11 cellular contexts compared by ENCODE assay signal in the genomic region with DNA sequence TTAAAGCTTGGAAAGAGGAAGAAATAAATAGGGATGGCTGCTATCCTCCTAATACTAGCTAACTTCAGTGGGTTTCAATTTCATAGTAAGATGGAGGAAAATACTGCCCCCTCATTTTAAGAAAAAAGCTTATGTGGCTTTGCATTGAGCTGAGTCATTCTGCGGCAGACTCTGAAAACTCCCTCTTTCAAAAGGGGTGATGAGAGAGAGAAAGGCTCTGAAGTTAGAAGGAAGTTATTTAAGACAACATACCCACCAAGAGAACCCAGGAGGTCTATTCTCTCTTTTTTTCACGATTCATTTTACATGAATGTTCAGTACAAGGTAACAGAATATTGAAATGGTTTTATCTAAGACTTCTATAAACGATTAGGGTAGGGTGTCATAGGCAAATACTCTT. TPM values are rescaled to one million over a fixed set of nuclear protein-coding genes. Genes with fewer than 3 reads are reported as not detected.
DNase-seq lines count a peak whose midpoint lies in the region; ATAC-seq lines count a peak whose summit lies in the region.
"Had no signal": no experiment of that assay in that cellular context is flagged by ENCODE, and none has a peak within 500 bp of the region (broad histone marks: within the 10 kb centered on the region; RNA-seq: fewer than 3 reads in every experiment).

No MANE protein-coding gene starts in this region.

- H3K27me3 Mint-ChIP-seq in activated naive CD8-positive, alpha-beta T cell: peaks cover 63% of the 10 kb centered on the region
- peaks cover 89% of the 10 kb centered on the region for H3K27me3 Mint-ChIP-seq in activated naive CD8-positive, alpha-beta T cell treated with anti-CD3 and anti-CD28 coated beads for 36 hours
- H3K27me3 Mint-ChIP-seq in stimulated activated naive CD8-positive, alpha-beta T cell treated with anti-CD3 and anti-CD28 coated beads, Interleukin-15, amount 100 ng/mL, for 72 hours: peaks cover 88% of the 10 kb centered on the region

- no peak overlapping the region for H3K27ac Mint-ChIP-seq in activated naive CD8-positive, alpha-beta T cell
- no peak overlapping the region for H3K27ac Mint-ChIP-seq in activated naive CD8-positive, alpha-beta T cell treated with anti-CD3 and anti-CD28 coated beads for 36 hours
- H3K27ac Mint-ChIP-seq in stimulated activated naive CD8-positive, alpha-beta T cell treated with anti-CD3 and anti-CD28 coated beads, Interleukin-15, amount 100 ng/mL, for 72 hours: peak overlapping the region in 1 of 2 donors; percentile 52
- H3K27ac Mint-ChIP-seq: B cell had no signal

- no peak for DNase-seq in activated naive CD8-positive, alpha-beta T cell treated with anti-CD3 and anti-CD28 coated beads for 36 hours
- peak; percentile 70 for DNase-seq in KBM-7
- DNase-seq in stimulated activated naive CD8-positive, alpha-beta T cell treated with anti-CD3 and anti-CD28 coated beads, Interleukin-15, amount 100 ng/mL, for 72 hours: peak in 1 of 2 donors; percentile 46
- no peak for DNase-seq in kidney glomerular epithelial cell (lab: John Stamatoyannopoulos, UW)
- no peak for DNase-seq in mesenteric fat pad (ENCODE audit: low spot score)
- DNase-seq in activated CD4-positive, alpha-beta T cell treated with anti-CD3 and anti-CD28 coated beads for 48 hours: no peak
- DNase-seq: hippocampal formation had no signal

- H3K4me3 Mint-ChIP-seq in activated naive CD8-positive, alpha-beta T cell: peak overlapping the region; percentile 7
- H3K4me3 Mint-ChIP-seq in activated naive CD8-positive, alpha-beta T cell treated with anti-CD3 and anti-CD28 coated beads for 36 hours: no peak overlapping the region
- H3K4me3 Mint-ChIP-seq in stimulated activated naive CD8-positive, alpha-beta T cell treated with anti-CD3 and anti-CD28 coated beads, Interleukin-15, amount 100 ng/mL, for 72 hours: peak overlapping the region in 1 of 2 donors; percentile 49
- H3K4me3 Mint-ChIP-seq: B cell had no signal

- H3K9me3 Mint-ChIP-seq in activated naive CD8-positive, alpha-beta T cell (ENCODE audit: low read depth): peaks cover 2% of the 10 kb centered on the region
- H3K9me3 Mint-ChIP-seq in activated naive CD8-positive, alpha-beta T cell treated with anti-CD3 and anti-CD28 coated beads for 36 hours: peaks cover 8% of the 10 kb centered on the region
- no peaks in the 10 kb centered on the region for H3K9me3 Mint-ChIP-seq in stimulated activated naive CD8-positive, alpha-beta T cell treated with anti-CD3 and anti-CD28 coated beads, Interleukin-15, amount 100 ng/mL, for 72 hours

- ATAC-seq in HG02798 (IDR thresholded peaks at IDR 0.05; ENCODE audit: poor library complexity, unreplicated experiment): peak; percentile 70
- peak; percentile 60 for ATAC-seq in stimulated activated naive CD8-positive, alpha-beta T cell treated with anti-CD3 and anti-CD28 coated beads, Interleukin-15, amount 100 ng/mL, for 72 hours

- in situ Hi-C loops in KBM-7 (cut with MboI; ENCODE audit: low pct_unique_long_range_greater_than_20kb, low sequenced_read_pairs): no loop called here

- H3K4me1 Mint-ChIP-seq in activated naive CD8-positive, alpha-beta T cell (ENCODE audit: low read depth): peaks cover 38% of the 10 kb centered on the region
- H3K4me1 Mint-ChIP-seq in activated naive CD8-positive, alpha-beta T cell treated with anti-CD3 and anti-CD28 coated beads for 36 hours: peaks cover 35% of the 10 kb centered on the region
- H3K4me1 Mint-ChIP-seq in stimulated activated naive CD8-positive, alpha-beta T cell treated with anti-CD3 and anti-CD28 coated beads, Interleukin-15, amount 100 ng/mL, for 72 hours: peaks cover 64% of the 10 kb centered on the region

- no peaks in the 10 kb centered on the region for H3K36me3 Mint-ChIP-seq in activated naive CD8-positive, alpha-beta T cell
- H3K36me3 Mint-ChIP-seq in activated naive CD8-positive, alpha-beta T cell treated with anti-CD3 and anti-CD28 coated beads for 36 hours: peaks cover 3% of the 10 kb centered on the region

RNA-seq across cellular contexts. Expression of a gene that starts 4.5 kb away (rescaled TPM):
- under 1 TPM in 1 of 2 experiments, not detected in 1; 0.10 TPM for total RNA-seq in activated naive CD8-positive, alpha-beta T cell treated with anti-CD3 and anti-CD28 coated beads for 36 hours
- total RNA-seq in mesenteric fat pad: not detected
- total RNA-seq: B cell, osteocyte had no signal

RNA-seq across cellular contexts. Expression of a gene that starts 42.7 kb away (rescaled TPM):
- 10 to 100 TPM; 77.3 to 80.5 TPM for total RNA-seq in activated naive CD8-positive, alpha-beta T cell treated with anti-CD3 and anti-CD28 coated beads for 36 hours
- 45.3 TPM for total RNA-seq in mesenteric fat pad
